Comparison of ENCODE assay signal across 2 cellular contexts in genomic region chr3:142394921-142395622, GRCh38.
TF ChIP-seq lines count a peak whose summit lies in the region.

No MANE protein-coding gene starts in this region.

TF ChIP-seq in GM12891, 5 proteins besides CTCF, POLR2A, EP300 and RAD21 (continued from another document):
- no peak for TF ChIP-seq POU2F2 (IDR thresholded peaks at IDR 0.05; ENCODE audit: low read depth, low read length)
- TF ChIP-seq PAX5 (IDR thresholded peaks at IDR 0.05; ENCODE audit: insufficient read depth, low read length, severe bottlenecking) = no peak
- TF ChIP-seq TAF1 (IDR thresholded peaks at IDR 0.05; ENCODE audit: low read depth, low read length) = no peak

TF ChIP-seq in IMR-90, 13 proteins besides CTCF, POLR2A, EP300 and RAD21:
- TF ChIP-seq, protein P1, sequence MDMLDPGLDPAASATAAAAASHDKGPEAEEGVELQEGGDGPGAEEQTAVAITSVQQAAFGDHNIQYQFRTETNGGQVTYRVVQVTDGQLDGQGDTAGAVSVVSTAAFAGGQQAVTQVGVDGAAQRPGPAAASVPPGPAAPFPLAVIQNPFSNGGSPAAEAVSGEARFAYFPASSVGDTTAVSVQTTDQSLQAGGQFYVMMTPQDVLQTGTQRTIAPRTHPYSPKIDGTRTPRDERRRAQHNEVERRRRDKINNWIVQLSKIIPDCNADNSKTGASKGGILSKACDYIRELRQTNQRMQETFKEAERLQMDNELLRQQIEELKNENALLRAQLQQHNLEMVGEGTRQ (IDR thresholded peaks at IDR 0.05; ENCODE audit: low read depth, low read length) = no peak
- no peak for TF ChIP-seq FOS (IDR thresholded peaks at IDR 0.05; ENCODE audit: low read depth, low read length)
- no peak for TF ChIP-seq RFX5 (IDR thresholded peaks at IDR 0.05; ENCODE audit: low read depth, low read length)
- TF ChIP-seq MXI1 (IDR thresholded peaks at IDR 0.05; ENCODE audit: borderline replicate concordance, low read depth, low read length) = no peak
- TF ChIP-seq CHD1 (IDR thresholded peaks at IDR 0.05; ENCODE audit: low read depth, low read length) = no peak
- no peak for TF ChIP-seq CEBPB (IDR thresholded peaks at IDR 0.05; ENCODE audit: low read depth, low read length)
- TF ChIP-seq SMC3 (IDR thresholded peaks at IDR 0.05; ENCODE audit: low read depth, low read length) = no peak
- TF ChIP-seq MAFK (IDR thresholded peaks at IDR 0.05; ENCODE audit: low read depth, low read length) = no peak
- TF ChIP-seq NFE2L2 (IDR thresholded peaks at IDR 0.05; ENCODE audit: low read depth, low read length) = no peak
